ENCODE assay signal across 16 cellular contexts in the genomic region with DNA sequence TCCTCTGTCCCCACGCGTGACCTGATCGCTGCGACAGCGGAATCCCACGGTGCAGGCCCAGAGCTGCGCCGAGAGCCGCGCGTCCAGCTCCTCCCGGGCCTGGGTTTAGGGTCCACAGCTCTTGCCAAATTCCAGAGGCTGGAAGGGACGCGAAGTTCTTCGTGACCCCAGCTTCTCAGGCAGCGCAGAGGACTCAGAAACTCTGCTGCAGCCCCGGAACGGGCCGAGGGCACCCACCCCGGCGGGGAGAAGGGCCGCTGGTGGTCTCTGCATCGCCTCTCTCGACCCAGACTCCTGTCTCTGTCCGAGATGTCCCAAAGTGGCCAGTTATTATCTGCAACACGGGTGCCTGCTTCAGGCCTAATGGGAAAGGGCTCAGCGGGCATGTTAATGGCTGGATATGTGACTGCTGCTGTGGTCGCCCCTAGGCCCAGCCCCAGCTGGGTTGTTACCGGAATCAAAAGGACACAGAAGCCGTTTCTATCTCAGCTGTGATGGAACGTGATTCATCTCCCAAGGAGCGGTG.
A peak's percentile ranks its signal among the peaks of the same experiment; 100 is the strongest.
DNase-seq lines count a peak whose midpoint lies in the region; ATAC-seq, FAIRE-seq and TF ChIP-seq lines count a peak whose summit lies in the region.
"Had no signal": no experiment of that assay in that cellular context is flagged by ENCODE, and none has a peak within 500 bp of the region (broad histone marks: within the 10 kb centered on the region; RNA-seq: fewer than 3 reads in every experiment).

No MANE protein-coding gene starts in this region.

- no peaks in the 10 kb centered on the region for H3K9me3 Mint-ChIP-seq in activated naive CD8-positive, alpha-beta T cell (ENCODE audit: low read depth)

- peaks cover 30% of the 10 kb centered on the region for H3K27me3 Mint-ChIP-seq in activated naive CD8-positive, alpha-beta T cell

- no peaks in the 10 kb centered on the region for H3K36me3 Mint-ChIP-seq in activated naive CD8-positive, alpha-beta T cell

- H3K4me1 ChIP-seq in left ventricle myocardium inferior (peaks cover 8% of the 10 kb centered on the region), testis (no peaks in the 10 kb centered on the region)

- H3K27me3 ChIP-seq in left ventricle myocardium inferior (ENCODE audit: low read depth): peaks cover 99% of the 10 kb centered on the region
- H3K27me3 ChIP-seq in testis: no peaks in the 10 kb centered on the region

- WGBS in testis, 2 donors: 22 to 44% methylated on average over 5 to 32 of the region's 32 CpGs

- FAIRE-seq in GM19239 (lab: Jason Lieb, UNC): no peak

- TF ChIP-seq CTCF in left ventricle myocardium inferior (IDR thresholded peaks at IDR 0.05; ENCODE audit: borderline replicate concordance) (no peak), testis (IDR thresholded peaks at IDR 0.05) (no peak)

- H3K4me1 Mint-ChIP-seq in activated naive CD8-positive, alpha-beta T cell (ENCODE audit: low read depth): peaks cover 10% of the 10 kb centered on the region

- no peak for TF ChIP-seq POLR2A in testis (IDR thresholded peaks at IDR 0.05)

- DNase-seq in left ventricle myocardium inferior (no peak), cardiac septum (ENCODE audit: low spot score) (no peak), iPS-NIHi7 (ENCODE audit: extremely low spot score) (peak; percentile 32), testis (no peak), GM19238 (ENCODE audit: insufficient read length, low spot score) (no peak), GM19239 (ENCODE audit: insufficient read length, low spot score) (no peak)
- DNase-seq: activated CD4-positive, alpha-beta T cell treated with anti-CD3 and anti-CD28 coated beads, Interleukin-2, amount 50 U/mL, for 4 hours; erythroblast; heart left ventricle; NCI-H2081; NCI-H82 had no signal

- intact Hi-C loops in left ventricle myocardium inferior (cut with micrococcal nuclease) (no loop called here), cardiac septum (cut with DNase I) (no loop called here), testis (cut with DNase I; ENCODE audit: low total_unique reads) (no loop called here)

- peaks cover 11% of the 10 kb centered on the region for H3K9me3 ChIP-seq in left ventricle myocardium inferior (replicated peaks)
- H3K9me3 ChIP-seq in testis: no peaks in the 10 kb centered on the region
- H3K9me3 ChIP-seq: thoracic aorta had no signal

- ATAC-seq in GM18517 (IDR thresholded peaks at IDR 0.05; ENCODE audit: unreplicated experiment): no peak
- ATAC-seq: heart left ventricle had no signal

- H3K36me3 ChIP-seq in left ventricle myocardium inferior (no peaks in the 10 kb centered on the region), testis (ENCODE audit: low read depth, missing control alignments) (no peaks in the 10 kb centered on the region)
- H3K36me3 ChIP-seq: heart left ventricle, thoracic aorta had no signal

- H3K27ac ChIP-seq in left ventricle myocardium inferior (replicated peaks) (no peak overlapping the region), testis (no peak overlapping the region)
- H3K27ac ChIP-seq: heart left ventricle, RWPE1, thoracic aorta had no signal

- H3K4me3 Mint-ChIP-seq in activated naive CD8-positive, alpha-beta T cell: peak overlapping the region; percentile 69

- H3K27ac Mint-ChIP-seq in activated naive CD8-positive, alpha-beta T cell: no peak overlapping the region

- H3K4me3 ChIP-seq in left ventricle myocardium inferior (peak overlapping the region; percentile 53), testis (peak overlapping the region; percentile 9 to 11)
- H3K4me3 ChIP-seq: lung, thoracic aorta had no signal
